ENCODE assay signal across 1 cellular context in genomic region chr6:49736017-49736508, GRCh38.
TF ChIP-seq lines count a peak whose summit lies in the region.

No MANE protein-coding gene starts in this region.

TF ChIP-seq in K562, 482 proteins besides CTCF, POLR2A, EP300 and RAD21 (continued from another document and continues in another):
- TF ChIP-seq AFF4 (CRISPR knock-in tag; IDR thresholded peaks at IDR 0.05) = peak; percentile 40; the same call in 1 of the 2 replicates
- TF ChIP-seq ZNF785 (CRISPR knock-in tag; IDR thresholded peaks at IDR 0.05) = no peak
- TF ChIP-seq VEZF1 (CRISPR knock-in tag; IDR thresholded peaks at IDR 0.05) = peak; percentile 48; the same call in 1 of the 2 replicates
- TF ChIP-seq, protein P1, sequence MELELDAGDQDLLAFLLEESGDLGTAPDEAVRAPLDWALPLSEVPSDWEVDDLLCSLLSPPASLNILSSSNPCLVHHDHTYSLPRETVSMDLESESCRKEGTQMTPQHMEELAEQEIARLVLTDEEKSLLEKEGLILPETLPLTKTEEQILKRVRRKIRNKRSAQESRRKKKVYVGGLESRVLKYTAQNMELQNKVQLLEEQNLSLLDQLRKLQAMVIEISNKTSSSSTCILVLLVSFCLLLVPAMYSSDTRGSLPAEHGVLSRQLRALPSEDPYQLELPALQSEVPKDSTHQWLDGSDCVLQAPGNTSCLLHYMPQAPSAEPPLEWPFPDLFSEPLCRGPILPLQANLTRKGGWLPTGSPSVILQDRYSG (tag; conservative IDR thresholded peaks at IDR 0.05; ENCODE audit: low read depth) = no peak
- no peak for TF ChIP-seq ZNF76 (CRISPR knock-in tag; IDR thresholded peaks at IDR 0.05; ENCODE audit: borderline replicate concordance)
- no peak for TF ChIP-seq ERF (CRISPR knock-in tag; IDR thresholded peaks at IDR 0.05)
- TF ChIP-seq MTA2 (IDR thresholded peaks at IDR 0.05; ENCODE audit: low read depth) = peak; percentile 88
- TF ChIP-seq NR2C1 (IDR thresholded peaks at IDR 0.05) = no peak
- TF ChIP-seq NR2C1 (tag; IDR thresholded peaks at IDR 0.05) = no peak; the same call in 1 of the 2 replicates
- TF ChIP-seq ZSCAN29 (IDR thresholded peaks at IDR 0.05) = no peak
- peak; percentile 70 for TF ChIP-seq CCNT2 (IDR thresholded peaks at IDR 0.05; ENCODE audit: borderline replicate concordance, extremely low read depth, insufficient read length, low read depth, low read length)
- peak; percentile 49; the same call in 1 of the 2 replicates for TF ChIP-seq NCOA1 (IDR thresholded peaks at IDR 0.05; ENCODE audit: low read depth)
- TF ChIP-seq TAF9B (IDR thresholded peaks at IDR 0.05; ENCODE audit: partially characterized antibody) = no peak
- peak; percentile 24; the same call in 1 of the 2 replicates for TF ChIP-seq GABPA (tag; conservative IDR thresholded peaks at IDR 0.05; ENCODE audit: low read depth)
- no peak for TF ChIP-seq RBFOX2 (IDR thresholded peaks at IDR 0.05; ENCODE audit: low read depth, low read length)
- TF ChIP-seq PTBP1 (IDR thresholded peaks at IDR 0.05; ENCODE audit: low read depth, low read length) = no peak
- TF ChIP-seq FOXK1 (CRISPR knock-in tag; IDR thresholded peaks at IDR 0.05; ENCODE audit: borderline replicate concordance) = no peak
- TF ChIP-seq ZNF780A (CRISPR knock-in tag; IDR thresholded peaks at IDR 0.05) = no peak
- TF ChIP-seq PHF21A (IDR thresholded peaks at IDR 0.05; ENCODE audit: borderline replicate concordance, low read depth) = no peak
- peak; percentile 63 for TF ChIP-seq NEUROD1 (IDR thresholded peaks at IDR 0.05; ENCODE audit: borderline replicate concordance, low read depth, low read length, partially characterized antibody)
- no peak for TF ChIP-seq SMAD2 (IDR thresholded peaks at IDR 0.05; ENCODE audit: low read depth, low read length)
- no peak for TF ChIP-seq ZNF766 (CRISPR knock-in tag; conservative IDR thresholded peaks at IDR 0.05)
- no peak for TF ChIP-seq HDAC8 (tag; IDR thresholded peaks at IDR 0.05)
- TF ChIP-seq RBM14 (IDR thresholded peaks at IDR 0.05; ENCODE audit: borderline replicate concordance, insufficient read depth, low read depth, low read length) = no peak
- no peak for TF ChIP-seq SMAD1 (IDR thresholded peaks at IDR 0.05; ENCODE audit: low read depth, low read length, partially characterized antibody)
- TF ChIP-seq, protein P2, sequence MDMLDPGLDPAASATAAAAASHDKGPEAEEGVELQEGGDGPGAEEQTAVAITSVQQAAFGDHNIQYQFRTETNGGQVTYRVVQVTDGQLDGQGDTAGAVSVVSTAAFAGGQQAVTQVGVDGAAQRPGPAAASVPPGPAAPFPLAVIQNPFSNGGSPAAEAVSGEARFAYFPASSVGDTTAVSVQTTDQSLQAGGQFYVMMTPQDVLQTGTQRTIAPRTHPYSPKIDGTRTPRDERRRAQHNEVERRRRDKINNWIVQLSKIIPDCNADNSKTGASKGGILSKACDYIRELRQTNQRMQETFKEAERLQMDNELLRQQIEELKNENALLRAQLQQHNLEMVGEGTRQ (CRISPR knock-in tag; IDR thresholded peaks at IDR 0.05) = no peak
- TF ChIP-seq PREB (CRISPR knock-in tag; IDR thresholded peaks at IDR 0.05) = no peak
- TF ChIP-seq ZNF431 (CRISPR knock-in tag; IDR thresholded peaks at IDR 0.05) = no peak
- no peak for TF ChIP-seq ZNF253 (CRISPR knock-in tag; conservative IDR thresholded peaks at IDR 0.05)
- TF ChIP-seq BRD4 (IDR thresholded peaks at IDR 0.05) = no peak
- TF ChIP-seq DMBX1 (CRISPR knock-in tag; IDR thresholded peaks at IDR 0.05; ENCODE audit: borderline replicate concordance) = peak; percentile 22; the same call in 1 of the 2 replicates
- no peak for TF ChIP-seq TFAM (CRISPR knock-in tag; conservative IDR thresholded peaks at IDR 0.05)
- no peak for TF ChIP-seq ZNF280A (IDR thresholded peaks at IDR 0.05; ENCODE audit: low read depth, partially characterized antibody)
- TF ChIP-seq PHB2 (IDR thresholded peaks at IDR 0.05; ENCODE audit: low read depth) = no peak
- TF ChIP-seq MCM3 (IDR thresholded peaks at IDR 0.05) = no peak
- no peak for TF ChIP-seq SNRNP70 (optimal IDR thresholded peaks at IDR 0.05; ENCODE audit: low read depth, low read length)
- TF ChIP-seq ZBTB7A (IDR thresholded peaks at IDR 0.05; ENCODE audit: borderline replicate concordance, control insufficient read depth, low read depth, low read length) = no peak
- TF ChIP-seq, protein P3, sequence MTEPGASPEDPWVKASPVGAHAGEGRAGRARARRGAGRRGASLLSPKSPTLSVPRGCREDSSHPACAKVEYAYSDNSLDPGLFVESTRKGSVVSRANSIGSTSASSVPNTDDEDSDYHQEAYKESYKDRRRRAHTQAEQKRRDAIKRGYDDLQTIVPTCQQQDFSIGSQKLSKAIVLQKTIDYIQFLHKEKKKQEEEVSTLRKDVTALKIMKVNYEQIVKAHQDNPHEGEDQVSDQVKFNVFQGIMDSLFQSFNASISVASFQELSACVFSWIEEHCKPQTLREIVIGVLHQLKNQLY (CRISPR knock-in tag; conservative IDR thresholded peaks at IDR 0.05) = no peak
- TF ChIP-seq BACH1 (tag; IDR thresholded peaks at IDR 0.05) = no peak
- peak; percentile 85 for TF ChIP-seq EGR1 (conservative IDR thresholded peaks at IDR 0.05)
- TF ChIP-seq SAFB2 (IDR thresholded peaks at IDR 0.05; ENCODE audit: borderline replicate concordance, low read depth, low read length, severe bottlenecking) = no peak
- TF ChIP-seq SP2 (IDR thresholded peaks at IDR 0.05; ENCODE audit: extremely low read depth, low read depth, low read length, poor library complexity, severe bottlenecking) = no peak
- peak; percentile 39 to 61 for TF ChIP-seq NCOA2 (IDR thresholded peaks at IDR 0.05; ENCODE audit: partially characterized antibody in 2 of 2)
- TF ChIP-seq FOXJ3 (CRISPR knock-in tag; IDR thresholded peaks at IDR 0.05) = no peak
- no peak for TF ChIP-seq CBX8 (IDR thresholded peaks at IDR 0.05; ENCODE audit: borderline replicate concordance, extremely low read depth, low read depth, low read length, poor library complexity, severe bottlenecking)
- TF ChIP-seq KLF6 (CRISPR knock-in tag; IDR thresholded peaks at IDR 0.05; ENCODE audit: borderline replicate concordance) = no peak
- no peak for TF ChIP-seq ZBTB8A (IDR thresholded peaks at IDR 0.05; ENCODE audit: partially characterized antibody)
- no peak for TF ChIP-seq NFXL1 (CRISPR knock-in tag; IDR thresholded peaks at IDR 0.05)
- no peak for TF ChIP-seq FIP1L1 (IDR thresholded peaks at IDR 0.05; ENCODE audit: low read depth, low read length, poor library complexity, severe bottlenecking)
